Comparison of ENCODE assay signal across 7 cellular contexts in the genomic region with DNA sequence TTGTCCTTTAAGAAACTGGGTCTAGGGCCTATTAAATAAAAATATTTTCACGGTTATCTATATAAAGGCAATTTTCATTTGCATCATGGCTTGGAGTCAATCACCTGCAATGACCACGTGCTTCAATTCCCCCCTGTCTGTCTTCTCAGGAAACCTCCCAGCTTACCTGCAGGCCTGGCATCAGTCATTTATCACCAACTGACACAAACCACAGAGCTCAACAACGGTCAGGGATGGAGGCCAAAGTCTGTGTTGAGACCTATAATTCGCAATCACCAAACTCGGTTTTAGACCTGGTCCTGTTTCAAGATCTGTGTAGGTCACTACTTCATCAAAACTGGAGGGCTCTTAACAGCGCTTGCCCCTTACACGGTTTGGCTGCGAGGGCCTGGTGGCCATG. TPM values are rescaled to one million over a fixed set of nuclear protein-coding genes. Genes with fewer than 3 reads are reported as not detected.
DNase-seq lines count a peak whose midpoint lies in the region; TF ChIP-seq lines count a peak whose summit lies in the region.

No MANE protein-coding gene starts in this region.

- TF ChIP-seq CTCF in Calu3 (IDR thresholded peaks at IDR 0.05; ENCODE audit: unreplicated experiment) (no peak), HFFc6 (IDR thresholded peaks at IDR 0.05) (no peak), nephron progenitor cell (IDR thresholded peaks at IDR 0.05) (no peak)

- H3K4me1 Mint-ChIP-seq in Calu3 (ENCODE audit: low read depth, unreplicated experiment) (peaks cover 29% of the 10 kb centered on the region), HFFc6 (ENCODE audit: low read depth) (peaks cover 42% of the 10 kb centered on the region), nephron progenitor cell (peaks cover 4% of the 10 kb centered on the region)
- peaks cover 14% of the 10 kb centered on the region for H3K4me1 Mint-ChIP-seq in activated T-helper 1 cell treated with anti-CD3 and anti-CD28 coated beads, Interleukin-12 subunit alpha, Interleukin-12 subunit beta, Interleukin-2, Interleukin-4 antibody, amounts not matched to agents 30 ng/mL and 10 ng/mL and 1 ng/mL, durations not matched to agents 14 hours and 24 hours and 36 hours (ENCODE audit: low read depth)

- intact Hi-C loops in Calu3 (cut with micrococcal nuclease; ENCODE audit: unreplicated experiment) = loop anchor here (10.0 kb wide), 1 partner anchor 72 kb away; no protein-coding TSS in a partner anchor
- intact Hi-C loops in activated T-helper 1 cell treated with anti-CD3 and anti-CD28 coated beads, Interleukin-12 subunit alpha, Interleukin-12 subunit beta, Interleukin-2, Interleukin-4 antibody, amounts not matched to agents 30 ng/mL and 10 ng/mL and 1 ng/mL, durations not matched to agents 14 hours and 24 hours and 36 hours (cut with micrococcal nuclease) = loop anchor here (5.0 kb wide), 2 partner anchors 210 to 335 kb away; a partner anchor contains a TSS

- H3K36me3 Mint-ChIP-seq in Calu3 (ENCODE audit: insufficient read depth, unreplicated experiment) (peaks cover 44% of the 10 kb centered on the region), HFFc6 (ENCODE audit: low read depth) (peaks cover 4% of the 10 kb centered on the region; the same call in 1 of the 2 replicates), nephron progenitor cell (ENCODE audit: low read depth) (no peaks in the 10 kb centered on the region)
- H3K36me3 Mint-ChIP-seq in activated T-helper 1 cell treated with anti-CD3 and anti-CD28 coated beads, Interleukin-12 subunit alpha, Interleukin-12 subunit beta, Interleukin-2, Interleukin-4 antibody, amounts not matched to agents 30 ng/mL and 10 ng/mL and 1 ng/mL, durations not matched to agents 14 hours and 24 hours and 36 hours (ENCODE audit: low read depth) = peaks cover 9% of the 10 kb centered on the region

- CTCF ChIA-PET in Calu3 (lab: Charles Lee) = no interaction called here

- BruUV-seq in Calu3 (replicated peaks; lab: Mats Ljungman, UMichigan) = no TSS peak

- H3K9me3 Mint-ChIP-seq in Calu3 (ENCODE audit: low read depth, unreplicated experiment) (no peaks in the 10 kb centered on the region), HFFc6 (no peaks in the 10 kb centered on the region), nephron progenitor cell (peaks cover 58% of the 10 kb centered on the region)
- H3K9me3 Mint-ChIP-seq in activated T-helper 1 cell treated with anti-CD3 and anti-CD28 coated beads, Interleukin-12 subunit alpha, Interleukin-12 subunit beta, Interleukin-2, Interleukin-4 antibody, amounts not matched to agents 30 ng/mL and 10 ng/mL and 1 ng/mL, durations not matched to agents 14 hours and 24 hours and 36 hours = no peaks in the 10 kb centered on the region

- no peak for DNase-seq in Calu3
- no peak for DNase-seq in HFFc6
- no peak for DNase-seq in activated T-helper 1 cell treated with anti-CD3 and anti-CD28 coated beads, Interleukin-12 subunit alpha, Interleukin-12 subunit beta, Interleukin-2, Interleukin-4 antibody, amounts not matched to agents 30 ng/mL and 10 ng/mL and 1 ng/mL, durations not matched to agents 14 hours and 24 hours and 36 hours (ENCODE audit: low spot score)
- DNase-seq in nephron progenitor cell = no peak
- DNase-seq in stimulated activated CD4-positive, alpha-beta T cell treated with anti-CD3 and anti-CD28 coated beads, Interleukin-4, amount 100 ng/mL, for 4 hours = no peak
- DNase-seq in NCI-H2227 treated with DMSO at 0.1 percent for 48 hours (lab: John Stamatoyannopoulos, UW) = no peak
- no peak for DNase-seq in glomerular visceral epithelial cell (ENCODE audit: extremely low spot score)

- peak overlapping the region; percentile 82 for H3K27ac Mint-ChIP-seq in Calu3 (ENCODE audit: unreplicated experiment)
- H3K27ac Mint-ChIP-seq in HFFc6 = no peak overlapping the region; the same call in 1 of the 2 replicates
- H3K27ac Mint-ChIP-seq in activated T-helper 1 cell treated with anti-CD3 and anti-CD28 coated beads, Interleukin-12 subunit alpha, Interleukin-12 subunit beta, Interleukin-2, Interleukin-4 antibody, amounts not matched to agents 30 ng/mL and 10 ng/mL and 1 ng/mL, durations not matched to agents 14 hours and 24 hours and 36 hours = no peak overlapping the region
- H3K27ac Mint-ChIP-seq in nephron progenitor cell = no peak overlapping the region

- H3K27me3 Mint-ChIP-seq in Calu3 (ENCODE audit: unreplicated experiment) = no peaks in the 10 kb centered on the region
- no peaks in the 10 kb centered on the region for H3K27me3 Mint-ChIP-seq in HFFc6 (ENCODE audit: insufficient read depth)
- no peaks in the 10 kb centered on the region for H3K27me3 Mint-ChIP-seq in activated T-helper 1 cell treated with anti-CD3 and anti-CD28 coated beads, Interleukin-12 subunit alpha, Interleukin-12 subunit beta, Interleukin-2, Interleukin-4 antibody, amounts not matched to agents 30 ng/mL and 10 ng/mL and 1 ng/mL, durations not matched to agents 14 hours and 24 hours and 36 hours (ENCODE audit: insufficient read depth)
- H3K27me3 Mint-ChIP-seq in nephron progenitor cell (ENCODE audit: low read depth, poor library complexity) = peaks cover 41% of the 10 kb centered on the region

- H3K4me3 Mint-ChIP-seq in Calu3 (ENCODE audit: low read depth, unreplicated experiment) = peak overlapping the region; percentile 96
- peak overlapping the region; percentile 94 for H3K4me3 Mint-ChIP-seq in HFFc6
- H3K4me3 Mint-ChIP-seq in activated T-helper 1 cell treated with anti-CD3 and anti-CD28 coated beads, Interleukin-12 subunit alpha, Interleukin-12 subunit beta, Interleukin-2, Interleukin-4 antibody, amounts not matched to agents 30 ng/mL and 10 ng/mL and 1 ng/mL, durations not matched to agents 14 hours and 24 hours and 36 hours = peak overlapping the region; percentile 99
- H3K4me3 Mint-ChIP-seq in nephron progenitor cell = peak overlapping the region; percentile 87

RNA-seq across cellular contexts. Expression of a gene that starts 1.9 kb away (rescaled TPM):
- total RNA-seq in Calu3 (2022) = 66.4 and 83.3 TPM in 2 replicates
- total RNA-seq in HFFc6 (2021; fragmentation: NEBNext Ultra II Directional; extraction: Animal tissue kit (Norgen Biotek cat#: 25700)) = 10 to 100 TPM; 41.8 to 54.1 (median 45.7) TPM
- 36.9 and 39.6 TPM in 2 replicates for total RNA-seq in activated T-helper 1 cell treated with anti-CD3 and anti-CD28 coated beads, Interleukin-12 subunit alpha, Interleukin-12 subunit beta, Interleukin-2, Interleukin-4 antibody, amounts not matched to agents 30 ng/mL and 10 ng/mL and 1 ng/mL, durations not matched to agents 14 hours and 24 hours and 36 hours
